17 cellular contexts compared by ENCODE assay signal in genomic region chr3:113405180-113405579, GRCh38. TPM values are rescaled to one million over a fixed set of nuclear protein-coding genes. Genes with fewer than 3 reads are reported as not detected.
A peak's percentile ranks its signal among the peaks of the same experiment; 100 is the strongest.
DNase-seq lines count a peak whose midpoint lies in the region; ATAC-seq, FAIRE-seq and TF ChIP-seq lines count a peak whose summit lies in the region.
"Had no signal": no experiment of that assay in that cellular context is flagged by ENCODE, and none has a peak within 500 bp of the region (broad histone marks: within the 10 kb centered on the region; RNA-seq: fewer than 3 reads in every experiment).

No MANE protein-coding gene starts in this region.

- peak; percentile 18 for FAIRE-seq in endothelial cell of umbilical vein (lab: Jason Lieb, UNC)
- FAIRE-seq: frontal cortex, TTC549 had no signal

- H3F3A ChIP-seq in GM23248 (ENCODE audit: insufficient read depth), result peaks cover 5% of the 10 kb centered on the region; the same call in 1 of the 2 replicates
- no peaks in the 10 kb centered on the region for H3F3A ChIP-seq in PC-3 (ENCODE audit: low read length, unreplicated experiment)

- no peak overlapping the region for H3K27ac ChIP-seq in GM23248
- no peak overlapping the region for H3K27ac ChIP-seq in PC-3 (ENCODE audit: low read length)
- H3K27ac ChIP-seq in endothelial cell of umbilical vein (ENCODE audit: insufficient read depth, low read depth, low read length), result no peak overlapping the region
- H3K27ac ChIP-seq in sigmoid colon, result peak overlapping the region in 2 of 4 donors; percentile 30 to 33
- H3K27ac ChIP-seq: HL-60, RWPE1, thoracic aorta had no signal

- H3K4me3 ChIP-seq in GM23248 (no peak overlapping the region), PC-3 (ENCODE audit: low read length) (no peak overlapping the region), endothelial cell of umbilical vein (replicated peaks in 1 of 3; ENCODE audit: insufficient read depth in 1 of 3, low read depth in 1 of 3, low read length in 3 of 3) (no peak overlapping the region), sigmoid colon (no peak overlapping the region)
- H3K4me3 ChIP-seq: thoracic aorta had no signal

- ATAC-seq in PC-3, result peak; percentile 61
- ATAC-seq in HG02884 (IDR thresholded peaks at IDR 0.05; ENCODE audit: unreplicated experiment), result no peak
- no peak for ATAC-seq in esophagus mucosa
- ATAC-seq: naive thymus-derived CD4-positive, alpha-beta T cell had no signal

- no peaks in the 10 kb centered on the region for H3K9me3 ChIP-seq in GM23248 (ENCODE audit: low read depth)
- no peaks in the 10 kb centered on the region for H3K9me3 ChIP-seq in PC-3 (ENCODE audit: low read length)
- no peaks in the 10 kb centered on the region for H3K9me3 ChIP-seq in endothelial cell of umbilical vein (replicated peaks; ENCODE audit: control insufficient read depth, insufficient read depth, low read length)
- no peaks in the 10 kb centered on the region for H3K9me3 ChIP-seq in sigmoid colon
- H3K9me3 ChIP-seq: thoracic aorta had no signal

- dilution Hi-C loops in endothelial cell of umbilical vein (cut with MboI; ENCODE audit: extremely low pct_ligation_motif_present, low sequenced_read_pairs), result no loop called here

- TF ChIP-seq POLR2A in endothelial cell of umbilical vein (IDR thresholded peaks at IDR 0.05; ENCODE audit: low read depth, low read length) (no peak), sigmoid colon (IDR thresholded peaks at IDR 0.05) (no peak)

- no TSS peak for BruUV-seq in PC-3 (replicated peaks; lab: Mats Ljungman, UMichigan)
- no TSS peak for BruUV-seq in endothelial cell of umbilical vein (replicated peaks; lab: Mats Ljungman, UMichigan)

- H2AFZ ChIP-seq in GM23248 (no peak overlapping the region), PC-3 (ENCODE audit: low read length) (no peak overlapping the region), endothelial cell of umbilical vein (ENCODE audit: low read depth, low read length) (no peak overlapping the region)

- DNase-seq in GM23248 (peak; percentile 58), PC-3 (peak; percentile 32), endothelial cell of umbilical vein (ENCODE audit: low read depth, low spot score) (peak; percentile 24), sigmoid colon (no peak), T-helper 9 cell (no peak), nephron progenitor cell (no peak)
- DNase-seq: activated naive CD4-positive, alpha-beta T cell treated with anti-CD3 and anti-CD28 coated beads, Interleukin-2, amount 50 U/mL, for 16 hours; CD4-positive, alpha-beta T cell; naive thymus-derived CD4-positive, alpha-beta T cell; NCI-H510A treated with DMSO at 0.1 percent for 48 hours had no signal

- H3K9ac ChIP-seq in GM23248 (no peak overlapping the region), PC-3 (ENCODE audit: low read length) (no peak overlapping the region), endothelial cell of umbilical vein (replicated peaks; ENCODE audit: extremely low read depth, insufficient read depth, low read length) (no peak overlapping the region)

- no peak for TF ChIP-seq CTCF in PC-3 (conservative IDR thresholded peaks at IDR 0.05; ENCODE audit: low read depth, low read length)
- TF ChIP-seq CTCF in endothelial cell of umbilical vein (IDR thresholded peaks at IDR 0.05; ENCODE audit: extremely low read depth in 1 of 2, insufficient read depth in 1 of 2, low read depth in 1 of 2, low read length in 2 of 2), result no peak
- TF ChIP-seq CTCF in sigmoid colon (IDR thresholded peaks at IDR 0.05), result no peak
- no peak for TF ChIP-seq CTCF in nephron progenitor cell (IDR thresholded peaks at IDR 0.05)

- H3K4me1 Mint-ChIP-seq in nephron progenitor cell, result no peaks in the 10 kb centered on the region

- POLR2A ChIA-PET in PC-3 (lab: Charles Lee; ENCODE audit: unreplicated experiment) (no interaction called here), endothelial cell of umbilical vein (lab: Charles Lee) (no interaction called here)

- no peak overlapping the region for H3K4me3 Mint-ChIP-seq in nephron progenitor cell
- H3K4me3 Mint-ChIP-seq: CD4-positive, alpha-beta T cell; naive thymus-derived CD4-positive, alpha-beta T cell had no signal

- H3K79me2 ChIP-seq in GM23248 (ENCODE audit: insufficient read depth), result no peaks in the 10 kb centered on the region
- H3K79me2 ChIP-seq in PC-3 (ENCODE audit: low read length), result no peaks in the 10 kb centered on the region
- no peaks in the 10 kb centered on the region for H3K79me2 ChIP-seq in endothelial cell of umbilical vein (ENCODE audit: control insufficient read depth, insufficient read depth, low read length)

- intact Hi-C loops in PC-3 (cut with micrococcal nuclease), result no loop called here
- intact Hi-C loops in endothelial cell of umbilical vein (cut with micrococcal nuclease), result no loop called here
- intact Hi-C loops in sigmoid colon (cut with DNase I), result loop anchor here (10.0 kb wide), 1 partner anchor 770 kb away; no protein-coding TSS in a partner anchor

- no peak overlapping the region for H3K4me2 ChIP-seq in GM23248 (ENCODE audit: unreplicated experiment)
- no peak overlapping the region for H3K4me2 ChIP-seq in PC-3 (ENCODE audit: low read length)
- no peak overlapping the region for H3K4me2 ChIP-seq in endothelial cell of umbilical vein (ENCODE audit: insufficient read depth, low read length)

- no peaks in the 10 kb centered on the region for H4K20me1 ChIP-seq in GM23248 (ENCODE audit: insufficient read depth)
- no peaks in the 10 kb centered on the region for H4K20me1 ChIP-seq in PC-3 (ENCODE audit: low read length)
- no peaks in the 10 kb centered on the region for H4K20me1 ChIP-seq in endothelial cell of umbilical vein (replicated peaks; ENCODE audit: control insufficient read depth, extremely low read depth, insufficient read depth, low read length)

- peaks cover 8% of the 10 kb centered on the region for H3K9me3 Mint-ChIP-seq in nephron progenitor cell
- H3K9me3 Mint-ChIP-seq: CD4-positive, alpha-beta T cell had no signal

- TF ChIP-seq EP300 in sigmoid colon (IDR thresholded peaks at IDR 0.05), result peak in 3 of 4 donors; percentile 54 to 81 (median 71)

- H3K36me3 ChIP-seq in GM23248 (ENCODE audit: low read depth) (no peaks in the 10 kb centered on the region), PC-3 (ENCODE audit: low read depth, low read length) (peaks cover 2% of the 10 kb centered on the region; the same call in 1 of the 2 replicates), endothelial cell of umbilical vein (ENCODE audit: control insufficient read depth in 2 of 2, extremely low read depth in 1 of 2, insufficient read depth in 2 of 2, low read length in 2 of 2) (peaks cover 0 to 2% of the 10 kb centered on the region in 2 experiments), sigmoid colon (no peaks in the 10 kb centered on the region)
- H3K36me3 ChIP-seq: thoracic aorta had no signal

- no peak overlapping the region for H3K27ac Mint-ChIP-seq in nephron progenitor cell
- H3K27ac Mint-ChIP-seq: CD4-positive, alpha-beta T cell; naive thymus-derived CD4-positive, alpha-beta T cell had no signal

- CTCF ChIA-PET in PC-3 (lab: Charles Lee), result no interaction called here
- CTCF ChIA-PET in endothelial cell of umbilical vein (lab: Charles Lee), result interaction anchor here (0.6 to 1.1 kb wide), 2 partner anchors 13 to 32 kb away, joined by 3 read pairs; no protein-coding TSS in a partner anchor

- H3K27me3 Mint-ChIP-seq in nephron progenitor cell (ENCODE audit: low read depth, poor library complexity), result no peaks in the 10 kb centered on the region
- H3K27me3 Mint-ChIP-seq: CD4-positive, alpha-beta T cell; naive thymus-derived CD4-positive, alpha-beta T cell had no signal

- H3K9me2 ChIP-seq in GM23248 (ENCODE audit: insufficient read depth), result no peaks in the 10 kb centered on the region
- no peaks in the 10 kb centered on the region for H3K9me2 ChIP-seq in PC-3 (replicated peaks; ENCODE audit: low read length)

- WGBS in GM23248 (ENCODE audit: low coverage in 1 of 2, low lambda C conversion rate in 2 of 2, missing lambda C conversion rate in 2 of 2), 2 experiments, result 97% methylated on average over 1 of the region's 1 CpG
- WGBS in sigmoid colon, 2 donors, result 67 to 79% methylated on average over 1 of the region's 1 CpG

- in situ Hi-C loops in GM23248 (cut with MboI), result no loop called here

- H3K9me1 ChIP-seq in endothelial cell of umbilical vein (replicated peaks; ENCODE audit: control insufficient read depth, extremely low read depth, insufficient read depth, low read length), result no peaks in the 10 kb centered on the region

- H3K4me1 ChIP-seq in GM23248 (ENCODE audit: insufficient read depth), result peaks cover 6% of the 10 kb centered on the region
- no peaks in the 10 kb centered on the region for H3K4me1 ChIP-seq in PC-3 (ENCODE audit: insufficient read depth, low read length)
- peaks cover 5% of the 10 kb centered on the region for H3K4me1 ChIP-seq in endothelial cell of umbilical vein (ENCODE audit: control insufficient read depth, extremely low read depth, insufficient read depth, low read length)
- H3K4me1 ChIP-seq in sigmoid colon, result peaks cover 0 to 19% (median 13%) of the 10 kb centered on the region in 4 donors

- no peaks in the 10 kb centered on the region for H3K27me3 ChIP-seq in GM23248 (replicated peaks; ENCODE audit: insufficient read depth)
- H3K27me3 ChIP-seq in PC-3 (ENCODE audit: low read length), result no peaks in the 10 kb centered on the region
- H3K27me3 ChIP-seq in endothelial cell of umbilical vein (ENCODE audit: control insufficient read depth in 2 of 2, insufficient read depth in 2 of 2, low read length in 2 of 2), result no peaks in the 10 kb centered on the region
- no peaks in the 10 kb centered on the region for H3K27me3 ChIP-seq in sigmoid colon

- H3K36me3 Mint-ChIP-seq in nephron progenitor cell (ENCODE audit: low read depth), result peaks cover 29% of the 10 kb centered on the region

TF ChIP-seq in endothelial cell of umbilical vein, 7 proteins besides CTCF, POLR2A, EP300 and RAD21:
- TF ChIP-seq FOS (IDR thresholded peaks at IDR 0.05; ENCODE audit: borderline replicate concordance, insufficient read depth, low read length) (peak; percentile 60), MYC (IDR thresholded peaks at IDR 0.05; ENCODE audit: low read depth, low read length) (no peak)

RNA-seq across cellular contexts. Expression of gene CFAP44, which starts 36.1 kb away (rescaled TPM):
- 1.4 and 2.7 TPM in 2 replicates for total RNA-seq in GM23248 (2014; rRNA removed; shearing (Covaris generic))
- 0.55 and 0.63 TPM in 2 replicates for polyA plus RNA-seq in GM23248 (2016; fragmentation: Nextera tagmentation; extraction: Ambion mirVana)
- total RNA-seq in PC-3 (2014; rRNA removed), result 7.2 and 9.0 TPM in 2 replicates
- total RNA-seq in endothelial cell of umbilical vein, result 3.3 and 4.7 TPM in 2 replicates
- 1.3 and 1.5 TPM in 2 replicates for polyA plus RNA-seq in endothelial cell of umbilical vein
- 0.23 and 0.39 TPM in 2 replicates for polyA plus RNA-seq in endothelial cell of umbilical vein (2011; cell fraction: cytosol; rRNA removed)
- polyA plus RNA-seq in endothelial cell of umbilical vein (2011; cell fraction: nucleus; rRNA removed), result 18.8 and 30.7 TPM in 2 replicates
- polyA plus RNA-seq in endothelial cell of umbilical vein (2012), result 1.2 and 1.7 TPM in 2 replicates
- polyA minus RNA-seq in endothelial cell of umbilical vein, result 5.2 and 6.6 TPM in 2 replicates
- polyA minus RNA-seq in endothelial cell of umbilical vein (2011; cell fraction: cytosol; rRNA and poly(A)+ RNA removed), result 3.5 TPM
- polyA minus RNA-seq in endothelial cell of umbilical vein (2011; cell fraction: nucleus; rRNA and poly(A)+ RNA removed), result 17.2 and 20.6 TPM in 2 replicates
- 1 to 10 TPM; 4.3 to 9.7 (median 5.2) TPM for total RNA-seq in sigmoid colon
- polyA plus RNA-seq in sigmoid colon, result 1 to 10 TPM; 2.5 to 5.4 (median 4.2) TPM
- total RNA-seq in esophagus mucosa, result 2.9 TPM

Comparison
In these comparisons a context has a peak if more than half of its experiments do, and no peak if none do; other contexts are left out.
1. DNase-seq: peak in GM23248 (single experiment), PC-3 (single experiment) and endothelial cell of umbilical vein (single experiment); none in sigmoid colon (single experiment), T-helper 9 cell (single experiment) and nephron progenitor cell (single experiment).